Comparison of ENCODE assay signal across 8 cellular contexts in the genomic region with DNA sequence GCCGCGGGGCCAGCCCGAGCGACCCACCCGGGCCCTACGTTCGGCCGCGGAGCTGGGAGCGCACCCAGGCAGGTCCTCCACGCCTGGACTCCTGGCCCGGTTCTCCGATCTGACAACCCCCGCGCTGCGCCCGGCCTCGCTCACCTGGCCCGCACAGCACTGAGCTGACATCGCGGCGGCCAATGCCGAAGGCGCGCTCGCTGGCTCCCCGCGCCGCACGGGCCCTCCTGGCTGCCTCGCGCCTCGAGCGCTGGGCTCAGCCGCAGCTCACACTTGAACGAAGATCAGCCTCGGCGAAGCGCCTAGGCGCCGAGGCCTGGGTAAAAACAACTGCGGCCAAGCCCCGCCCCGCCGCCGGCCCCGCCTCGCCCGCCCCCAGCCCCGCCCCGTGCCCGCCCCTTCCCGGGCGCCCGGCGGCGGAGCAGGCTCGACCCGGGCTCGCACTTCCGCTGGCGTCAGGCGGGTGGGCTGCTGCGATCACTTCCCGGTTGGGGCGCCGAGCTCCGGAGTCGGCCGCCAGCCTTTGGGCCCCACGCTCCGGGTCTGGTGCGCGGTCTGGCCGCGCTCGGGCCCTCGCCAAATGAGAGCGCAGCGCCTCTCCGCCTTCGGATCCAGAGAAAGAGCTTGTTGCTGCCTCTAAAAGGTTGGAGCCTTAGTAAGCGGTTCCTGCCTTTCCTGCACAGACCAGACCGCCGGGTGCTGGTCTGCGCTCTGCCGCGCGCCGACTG. TPM values are rescaled to one million over a fixed set of nuclear protein-coding genes. Genes with fewer than 3 reads are reported as not detected.
A peak's percentile ranks its signal among the peaks of the same experiment; 100 is the strongest.
DNase-seq lines count a peak whose midpoint lies in the region; ATAC-seq lines count a peak whose summit lies in the region.

A gene (minus strand): TSS at position 297 of the 728 bp plus-strand sequence. CDS start 126 bp downstream, at position 171.

- DNase-seq in CMK (ENCODE audit: low read depth) (peak; percentile 41), SK-N-DZ (ENCODE audit: low spot score) (peak; percentile 78), germinal center (ENCODE audit: low spot score) (peak; percentile 93), occipital lobe (lab: John Stamatoyannopoulos, UW) (peak; percentile 90), superior temporal gyrus (ENCODE audit: extremely low spot score) (peak; percentile 76)
- peak; percentile 86 for DNase-seq in activated naive CD4-positive, alpha-beta T cell treated with Interleukin-2 at 50 U/mL for 16 hours

- ATAC-seq in GM19438 (IDR thresholded peaks at IDR 0.05; ENCODE audit: low read depth, unreplicated experiment) (peak; percentile 82), HG03571 (IDR thresholded peaks at IDR 0.05; ENCODE audit: unreplicated experiment) (peak; percentile 87)

RNA-seq across cellular contexts. Expression of the gene that starts here (rescaled TPM):
- polyA plus RNA-seq in SK-N-DZ (2014; cell fraction: cytosol; rRNA removed), result 16.7 and 20.5 TPM in 2 replicates
- 5.9 and 10.0 TPM in 2 replicates for polyA plus RNA-seq in SK-N-DZ (2014; cell fraction: nucleus; rRNA removed)
- total RNA-seq in occipital lobe, result 60.8 TPM

Comparison
In these comparisons a context has a peak if more than half of its experiments do, and no peak if none do; other contexts are left out.
1. Peak in every context shown above with its lines: DNase-seq and ATAC-seq.
2. DNase-seq: peak in every context shown above with its lines; median percentile 93 in germinal center; 90 in occipital lobe; 86 in activated naive CD4-positive, alpha-beta T cell treated with Interleukin-2 at 50 U/mL for 16 hours; 78 in SK-N-DZ; 76 in superior temporal gyrus; 41 in CMK.